ENCODE assay signal across 8 cellular contexts in the genomic region with DNA sequence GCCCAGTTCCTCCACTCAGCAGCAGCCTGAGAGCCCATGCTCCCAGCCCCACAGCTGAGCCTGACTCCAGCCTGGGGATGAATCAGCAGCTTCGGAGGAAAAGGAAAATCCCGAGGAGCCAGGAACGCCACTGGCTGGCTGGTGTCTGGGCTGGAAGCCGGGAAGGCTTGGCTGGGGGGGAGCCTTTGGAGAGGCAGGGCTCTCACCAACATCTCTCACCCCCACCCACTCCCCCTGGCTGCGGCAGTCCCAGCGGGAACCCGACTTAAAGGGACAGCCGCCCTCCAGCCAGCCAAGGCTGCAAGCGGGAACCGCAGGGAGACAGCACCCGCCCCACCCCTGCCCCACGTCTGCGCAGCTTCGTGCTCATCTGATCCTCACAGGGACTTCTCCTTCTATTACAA. TPM values are rescaled to one million over a fixed set of nuclear protein-coding genes. Genes with fewer than 3 reads are reported as not detected.
DNase-seq lines count a peak whose midpoint lies in the region; ATAC-seq and TF ChIP-seq lines count a peak whose summit lies in the region.

No MANE protein-coding gene starts in this region.

- ATAC-seq in HG03442 (IDR thresholded peaks at IDR 0.05; ENCODE audit: unreplicated experiment), result no peak

- peak; percentile 53 for DNase-seq in cerebellar cortex (ENCODE audit: low spot score)
- DNase-seq in kidney tubule cell (ENCODE audit: low spot score), result peak; percentile 73
- peak; percentile 91 for DNase-seq in superior temporal gyrus (ENCODE audit: extremely low spot score)
- no peak for DNase-seq in progenitor cell of endocrine pancreas (ENCODE audit: low spot score, unreplicated experiment)
- no peak for DNase-seq in central memory CD4-positive, alpha-beta T cell
- no peak for DNase-seq in NCI-H128 (lab: John Stamatoyannopoulos, UW; ENCODE audit: unreplicated experiment)

- peak overlapping the region; percentile 35 for H3K27ac ChIP-seq in HUES48 (ENCODE audit: low read depth, low read length)

- no peak overlapping the region for H3K27ac Mint-ChIP-seq in progenitor cell of endocrine pancreas

- H3K4me1 ChIP-seq in HUES48 (ENCODE audit: control insufficient read depth, insufficient read depth, low read length), result peaks cover 20% of the 10 kb centered on the region

- H3K9me3 ChIP-seq in HUES48 (ENCODE audit: control insufficient read depth, insufficient read depth, low read length), result no peaks in the 10 kb centered on the region

- no peak overlapping the region for H3K4me3 Mint-ChIP-seq in progenitor cell of endocrine pancreas (ENCODE audit: low read depth)

- H3K36me3 ChIP-seq in HUES48 (ENCODE audit: control insufficient read depth, insufficient read depth, low read length), result 0 out of 2 replicates have a peak, but pooled peaks cover 5% of the 10 kb centered on the region

- peaks cover 4% of the 10 kb centered on the region for H3K36me3 Mint-ChIP-seq in progenitor cell of endocrine pancreas (ENCODE audit: insufficient read depth)

- H3K9ac ChIP-seq in HUES48 (ENCODE audit: low read depth, low read length), result no peak overlapping the region

- peaks cover 5% of the 10 kb centered on the region for H3K4me1 Mint-ChIP-seq in progenitor cell of endocrine pancreas (ENCODE audit: low read depth)

- no peak overlapping the region for H3K4me3 ChIP-seq in HUES48 (ENCODE audit: low read depth, low read length)

- no peaks in the 10 kb centered on the region for H3K9me3 Mint-ChIP-seq in progenitor cell of endocrine pancreas (ENCODE audit: low read depth)

- peaks cover 8% of the 10 kb centered on the region for H3K27me3 Mint-ChIP-seq in progenitor cell of endocrine pancreas

- no peak for TF ChIP-seq CTCF in progenitor cell of endocrine pancreas (IDR thresholded peaks at IDR 0.05; ENCODE audit: unreplicated experiment)

- H3K27me3 ChIP-seq in HUES48 (ENCODE audit: control insufficient read depth, insufficient read depth, low read length), result no peaks in the 10 kb centered on the region

RNA-seq across cellular contexts. Expression of a gene that starts 28.4 kb away (rescaled TPM):
- total RNA-seq in progenitor cell of endocrine pancreas, result 44.1 and 45.3 TPM in 2 replicates

RNA-seq across cellular contexts. Expression of a gene that starts 48.6 kb away (rescaled TPM):
- 62.6 and 65.1 TPM in 2 replicates for total RNA-seq in progenitor cell of endocrine pancreas

Comparison
In these comparisons a context has a peak if more than half of its experiments do, and no peak if none do; other contexts are left out.
1. DNase-seq: peak in cerebellar cortex (single experiment), kidney tubule cell (single experiment) and superior temporal gyrus (single experiment); none in progenitor cell of endocrine pancreas (single experiment), central memory CD4-positive, alpha-beta T cell (single experiment) and NCI-H128 (single experiment).